ENCODE assay signal across 1 cellular context in the genomic region with DNA sequence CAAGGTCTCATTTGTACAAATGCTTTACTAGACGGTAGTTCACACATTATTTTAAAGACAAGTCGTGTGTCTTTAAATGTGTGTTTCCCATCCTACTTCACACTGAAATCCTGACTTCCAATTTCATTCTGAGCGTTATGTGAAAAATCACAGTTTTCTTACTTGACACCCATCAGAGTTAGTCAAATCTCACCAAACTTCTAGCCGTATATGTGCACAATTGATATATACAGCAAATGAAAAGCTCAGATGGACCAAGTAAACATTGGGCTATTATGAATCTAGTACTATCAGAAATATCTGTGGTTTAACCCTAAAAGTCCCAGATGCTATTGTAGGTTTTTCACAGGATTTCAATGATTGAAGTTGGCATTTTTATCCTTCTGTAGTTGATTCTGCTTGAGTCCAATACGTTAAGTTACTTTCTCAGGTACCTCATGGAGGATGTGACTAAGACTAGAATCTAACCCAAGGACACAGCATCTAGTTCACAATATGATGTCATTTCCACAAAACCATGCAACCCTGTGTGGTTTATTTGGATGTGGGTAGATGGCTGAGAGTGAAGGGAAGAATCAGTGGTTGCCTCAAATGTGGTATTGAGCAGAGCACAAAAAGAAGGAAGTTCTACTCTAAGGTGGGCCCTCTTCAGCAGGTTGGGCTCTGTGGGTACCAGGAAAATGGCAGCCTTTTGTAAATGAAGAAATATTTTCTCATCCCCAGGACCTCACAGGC.
A peak's percentile ranks its signal among the peaks of the same experiment; 100 is the strongest.
TF ChIP-seq lines count a peak whose summit lies in the region.

No MANE protein-coding gene starts in this region.

TF ChIP-seq in GM12878, 131 proteins besides CTCF, POLR2A, EP300 and RAD21:
- TF ChIP-seq BACH1 (IDR thresholded peaks at IDR 0.05; ENCODE audit: borderline replicate concordance) (no peak), RUNX3 (IDR thresholded peaks at IDR 0.05; ENCODE audit: low read length) (peak; percentile 87), YY1 (IDR thresholded peaks at IDR 0.05; ENCODE audit: low read depth, low read length) (no peak)
